Comparison of ENCODE assay signal across 8 cellular contexts in the genomic region with DNA sequence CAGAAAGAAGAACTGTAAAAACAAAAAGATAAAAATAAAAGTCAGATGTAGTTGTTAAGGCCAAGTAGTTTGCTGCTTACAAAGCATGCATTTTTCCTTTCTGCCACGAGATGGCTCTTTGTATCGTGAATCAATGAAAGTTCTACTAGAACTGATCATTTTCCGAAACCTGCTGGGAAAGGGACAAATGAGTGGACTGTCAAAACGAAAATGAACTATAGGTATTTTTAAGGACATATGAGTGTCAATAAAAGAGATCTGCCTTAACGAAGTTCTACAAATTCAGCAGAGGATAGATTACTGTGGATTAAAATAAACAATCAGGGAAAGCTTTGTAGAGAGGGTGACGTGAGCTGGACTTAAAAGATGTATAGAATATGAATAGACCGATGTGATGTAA. TPM values are rescaled to one million over a fixed set of nuclear protein-coding genes. Genes with fewer than 3 reads are reported as not detected.
A peak's percentile ranks its signal among the peaks of the same experiment; 100 is the strongest.
DNase-seq lines count a peak whose midpoint lies in the region; ATAC-seq and TF ChIP-seq lines count a peak whose summit lies in the region.

No MANE protein-coding gene starts in this region.

- TF ChIP-seq POLR2A in IMR-90 (IDR thresholded peaks at IDR 0.05; ENCODE audit: low read depth, low read length), result no peak

- no peaks in the 10 kb centered on the region for H3K4me1 ChIP-seq in IMR-90 (ENCODE audit: control insufficient read depth, insufficient read depth, low read length)
- H3K4me1 ChIP-seq in smooth muscle cell (ENCODE audit: low read depth), result no peaks in the 10 kb centered on the region

- WGBS in IMR-90 (ENCODE audit: extremely low coverage in 2 of 2, insufficient read length in 1 of 2), 2 experiments, result 37% methylated on average over 4 of the region's 7 CpGs; no CpG with 5 or more reads in 1 of the 2 experiments
- 38% methylated on average over 7 of the region's 7 CpGs for WGBS in smooth muscle cell (ENCODE audit: low lambda C conversion rate)

- H3K4ac ChIP-seq in IMR-90 (ENCODE audit: low read depth, low read length), result no peak overlapping the region

- H3K9ac ChIP-seq in IMR-90 (ENCODE audit: low read depth, low read length) (no peak overlapping the region), smooth muscle cell (ENCODE audit: low read depth) (no peak overlapping the region)

- no peak overlapping the region for H2BK120ac ChIP-seq in IMR-90 (ENCODE audit: low read depth, low read length)

- no peaks in the 10 kb centered on the region for H3K9me1 ChIP-seq in IMR-90 (ENCODE audit: insufficient read depth, low read length)

- H4K5ac ChIP-seq in IMR-90 (ENCODE audit: low read depth, low read length), result no peak overlapping the region

- TF ChIP-seq RAD21 in IMR-90 (IDR thresholded peaks at IDR 0.05; ENCODE audit: low read length), result peak; percentile 63

- H2AK5ac ChIP-seq in IMR-90 (ENCODE audit: low read depth, low read length), result no peak overlapping the region

- POLR2A ChIA-PET in IMR-90 (lab: Charles Lee; ENCODE audit: unreplicated experiment), result no interaction called here

- H4K8ac ChIP-seq in IMR-90 (ENCODE audit: low read depth in 2 of 2, low read length in 2 of 2), result no peak overlapping the region

- H3K14ac ChIP-seq in IMR-90 (replicated peaks; ENCODE audit: low read depth, low read length), result no peak overlapping the region

- intact Hi-C loops in IMR-90 (cut with micrococcal nuclease), result loop anchor here (1.0 kb wide), 1 partner anchor 155 kb away; no protein-coding TSS in a partner anchor

- no peak overlapping the region for H3K23ac ChIP-seq in IMR-90 (ENCODE audit: low read depth, low read length)

- H3K36me3 ChIP-seq in IMR-90 (ENCODE audit: control insufficient read depth, insufficient read depth, low read length) (no peaks in the 10 kb centered on the region), smooth muscle cell (ENCODE audit: low read depth) (no peaks in the 10 kb centered on the region)

- in situ Hi-C loops in IMR-90 (cut with MboI; ENCODE audit: low sequenced_read_pairs), result no loop called here

- H3K79me2 ChIP-seq in smooth muscle cell (ENCODE audit: low read depth), result no peaks in the 10 kb centered on the region

- H3K79me1 ChIP-seq in IMR-90 (ENCODE audit: low read depth in 1 of 2, low read length in 2 of 2), result no peaks in the 10 kb centered on the region

- no peak overlapping the region for H3K56ac ChIP-seq in IMR-90 (ENCODE audit: extremely low read depth, insufficient read depth, low read length)

- no peak overlapping the region for H2AK9ac ChIP-seq in IMR-90 (replicated peaks; ENCODE audit: low read depth, low read length, poor library complexity)

- H3K27me3 ChIP-seq in IMR-90 (ENCODE audit: control insufficient read depth, insufficient read depth, low read length) (no peaks in the 10 kb centered on the region; the same call in 1 of the 2 replicates), smooth muscle cell (ENCODE audit: low read depth) (no peaks in the 10 kb centered on the region)

- no peaks in the 10 kb centered on the region for H3F3A ChIP-seq in smooth muscle cell (ENCODE audit: low read depth)

- H4K20me1 ChIP-seq in IMR-90 (ENCODE audit: insufficient read depth, low read length), result no peaks in the 10 kb centered on the region
- no peaks in the 10 kb centered on the region for H4K20me1 ChIP-seq in smooth muscle cell (ENCODE audit: low read depth)

- H4K91ac ChIP-seq in IMR-90 (ENCODE audit: insufficient read depth, low read depth, low read length), result no peak overlapping the region

- no peak overlapping the region for H2AFZ ChIP-seq in IMR-90 (replicated peaks; ENCODE audit: low read length, poor library complexity)
- H2AFZ ChIP-seq in smooth muscle cell (ENCODE audit: low read depth), result no peak overlapping the region

- H3K4me2 ChIP-seq in IMR-90 (ENCODE audit: low read depth, low read length) (no peak overlapping the region), smooth muscle cell (no peak overlapping the region)

- ATAC-seq in IMR-90 (ENCODE audit: low read depth), result peak; percentile 66
- ATAC-seq in GM21515 (IDR thresholded peaks at IDR 0.05; ENCODE audit: unreplicated experiment), result no peak
- ATAC-seq in GM19023 (IDR thresholded peaks at IDR 0.05; ENCODE audit: unreplicated experiment), result no peak

- no peak overlapping the region for H2BK20ac ChIP-seq in IMR-90 (ENCODE audit: low read depth, low read length)

- dilution Hi-C loops in IMR-90 (cut with HindIII; ENCODE audit: low sequenced_read_pairs, unreplicated experiment), result no loop called here

- TF ChIP-seq CTCF in IMR-90 (conservative IDR thresholded peaks at IDR 0.05; ENCODE audit: low read depth, low read length) (peak; percentile 67), smooth muscle cell (IDR thresholded peaks at IDR 0.05; ENCODE audit: borderline replicate concordance, insufficient read depth, poor library complexity, severe bottlenecking) (peak; percentile 61)

- H3K9me3 ChIP-seq in IMR-90 (ENCODE audit: control insufficient read depth, insufficient read depth, low read length) (no peaks in the 10 kb centered on the region), smooth muscle cell (replicated peaks; ENCODE audit: low read depth) (no peaks in the 10 kb centered on the region)

- CTCF ChIA-PET in IMR-90 (lab: Yijun Ruan, JAX), result interaction anchor here (0.9 to 1.9 kb wide), 5 partner anchors 10 to 698 kb away, joined by 3 to 6 read pairs (median 3); no protein-coding TSS in a partner anchor

- H2BK15ac ChIP-seq in IMR-90 (ENCODE audit: low read depth, low read length), result no peak overlapping the region

- H3K27ac ChIP-seq in IMR-90 (ENCODE audit: insufficient read depth, low read length), result no peak overlapping the region
- H3K27ac ChIP-seq in smooth muscle cell (ENCODE audit: low read depth), result no peak overlapping the region

- no peak overlapping the region for H2BK5ac ChIP-seq in IMR-90 (ENCODE audit: low read depth, low read length, poor library complexity, severe bottlenecking)

- DNase-seq in SIG-M5 treated with dmso at 0.1 percent for 504 hours (lab: John Stamatoyannopoulos, UW; ENCODE audit: unreplicated experiment), result peak; percentile 16
- DNase-seq in SIG-M5 (lab: John Stamatoyannopoulos, UW), result no peak
- DNase-seq in IMR-90, result peak; percentile 60
- DNase-seq in SW480 (ENCODE audit: low spot score), result peak; percentile 22
- DNase-seq in foreskin melanocyte, result peak; percentile 23
- no peak for DNase-seq in smooth muscle cell (lab: John Stamatoyannopoulos, UW; ENCODE audit: unreplicated experiment)

- no peak overlapping the region for H3K18ac ChIP-seq in IMR-90 (ENCODE audit: low read depth, low read length)

- H3K4me3 ChIP-seq in IMR-90 (ENCODE audit: insufficient read depth, low read depth, low read length), result no peak overlapping the region
- H3K4me3 ChIP-seq in smooth muscle cell, result no peak overlapping the region

- BruUV-seq in IMR-90 (replicated peaks; lab: Mats Ljungman, UMichigan), result no TSS peak

TF ChIP-seq in IMR-90, 13 proteins besides CTCF, POLR2A, EP300 and RAD21:
- no peak for TF ChIP-seq NFE2L2 (IDR thresholded peaks at IDR 0.05; ENCODE audit: low read depth, low read length)
- TF ChIP-seq, protein P1, sequence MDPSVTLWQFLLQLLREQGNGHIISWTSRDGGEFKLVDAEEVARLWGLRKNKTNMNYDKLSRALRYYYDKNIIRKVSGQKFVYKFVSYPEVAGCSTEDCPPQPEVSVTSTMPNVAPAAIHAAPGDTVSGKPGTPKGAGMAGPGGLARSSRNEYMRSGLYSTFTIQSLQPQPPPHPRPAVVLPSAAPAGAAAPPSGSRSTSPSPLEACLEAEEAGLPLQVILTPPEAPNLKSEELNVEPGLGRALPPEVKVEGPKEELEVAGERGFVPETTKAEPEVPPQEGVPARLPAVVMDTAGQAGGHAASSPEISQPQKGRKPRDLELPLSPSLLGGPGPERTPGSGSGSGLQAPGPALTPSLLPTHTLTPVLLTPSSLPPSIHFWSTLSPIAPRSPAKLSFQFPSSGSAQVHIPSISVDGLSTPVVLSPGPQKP (IDR thresholded peaks at IDR 0.05; ENCODE audit: borderline replicate concordance, low read depth, low read length), result no peak
- TF ChIP-seq SMC3 (IDR thresholded peaks at IDR 0.05; ENCODE audit: low read depth, low read length), result peak; percentile 55

RNA-seq across cellular contexts. Expression of gene ELOA2, which starts 15.0 kb away (rescaled TPM):
- total RNA-seq in IMR-90 (2012; rRNA removed) (not detected in 2 replicates), smooth muscle cell (not detected in 2 replicates)
- polyA plus RNA-seq in IMR-90 (2012; rRNA removed) (not detected in 2 replicates), smooth muscle cell (not detected in 2 replicates)
- polyA plus RNA-seq in IMR-90 (2012; cell fraction: cytosol; rRNA removed), result not detected in 2 replicates
- not detected in 2 replicates for polyA plus RNA-seq in IMR-90 (2012; cell fraction: nucleus; rRNA removed; ENCODE audit: low replicate concordance)

Comparison
In these comparisons a context has a peak if more than half of its experiments do, and no peak if none do; other contexts are left out.
1. DNase-seq: peak in SIG-M5 treated with dmso at 0.1 percent for 504 hours (single experiment), IMR-90 (single experiment), SW480 (single experiment) and foreskin melanocyte (single experiment); none in SIG-M5 (single experiment) and smooth muscle cell (single experiment).